Comparison of ENCODE assay signal across 12 cellular contexts in the genomic region with DNA sequence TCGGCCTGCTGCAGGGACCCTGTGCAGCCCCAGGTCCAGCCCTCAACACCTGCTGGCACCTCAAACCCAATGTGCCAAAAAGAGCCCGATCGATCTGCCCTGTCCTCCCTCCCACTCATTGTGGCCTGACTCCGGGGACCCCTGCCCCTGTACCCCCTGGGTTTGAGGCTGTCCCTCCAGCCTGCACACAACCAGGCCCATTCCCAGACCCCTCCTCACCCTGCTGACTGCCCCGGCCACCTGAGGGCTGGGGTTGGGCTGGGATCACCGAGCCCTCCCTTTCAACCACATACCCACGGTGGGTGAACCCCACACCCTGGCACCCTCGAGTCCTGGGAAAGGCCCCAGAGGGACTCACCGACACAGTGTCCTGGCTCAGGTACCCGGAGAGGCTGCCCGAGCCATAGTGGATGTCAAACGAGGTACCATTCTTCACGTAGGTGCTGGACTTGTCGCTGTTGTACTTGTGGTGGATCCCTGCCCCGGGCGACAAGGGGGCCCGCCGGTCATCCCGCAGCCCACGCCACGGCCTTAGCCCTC. TPM values are rescaled to one million over a fixed set of nuclear protein-coding genes. Genes with fewer than 3 reads are reported as not detected.
DNase-seq lines count a peak whose midpoint lies in the region; ATAC-seq and TF ChIP-seq lines count a peak whose summit lies in the region.
"Had no signal": no experiment of that assay in that cellular context is flagged by ENCODE, and none has a peak within 500 bp of the region (broad histone marks: within the 10 kb centered on the region; RNA-seq: fewer than 3 reads in every experiment).

No MANE protein-coding gene starts in this region.

- H3K9me3 Mint-ChIP-seq in CD4-positive, alpha-beta T cell: no peaks in the 10 kb centered on the region
- H3K9me3 Mint-ChIP-seq in osteocyte (ENCODE audit: unreplicated experiment): no peaks in the 10 kb centered on the region
- H3K9me3 Mint-ChIP-seq: neural crest cell had no signal

- no peak for TF ChIP-seq CTCF in CD4-positive, alpha-beta T cell (IDR thresholded peaks at IDR 0.05)
- TF ChIP-seq CTCF in RWPE1 (conservative IDR thresholded peaks at IDR 0.05; ENCODE audit: low read depth) (no peak), dorsolateral prefrontal cortex (IDR thresholded peaks at IDR 0.05 in 54 of 56, conservative IDR thresholded peaks at IDR 0.05 in 2 of 56; ENCODE audit: low read depth in 1 of 56, partially characterized antibody in 56 of 56) (no peak), osteocyte (IDR thresholded peaks at IDR 0.05) (no peak)

- intact Hi-C loops in CD4-positive, alpha-beta T cell (cut with DNase I, micrococcal nuclease): no loop called here
- intact Hi-C loops in dorsolateral prefrontal cortex (cut with DNase I): loop anchor here in 1 of 2 donors (2.0 to 10.0 kb wide), 2 partner anchors 68 to 194 kb away; no protein-coding TSS in a partner anchor

- no peaks in the 10 kb centered on the region for H3K27me3 Mint-ChIP-seq in CD4-positive, alpha-beta T cell
- no peaks in the 10 kb centered on the region for H3K27me3 Mint-ChIP-seq in osteocyte (ENCODE audit: unreplicated experiment)

- H3K27ac ChIP-seq in CD4-positive, alpha-beta T cell (ENCODE audit: low read depth, low read length): peak overlapping the region; percentile 67
- H3K27ac ChIP-seq in RWPE1 (peak overlapping the region; percentile 93), dorsolateral prefrontal cortex (peak overlapping the region in 50 of 59 donors; percentile 3 to 99 (median 96))

- no peak for DNase-seq in CD4-positive, alpha-beta T cell
- DNase-seq in RWPE1 (ENCODE audit: low spot score) (no peak), dorsolateral prefrontal cortex (peak in 2 of 10 donors; percentile 41 to 43), osteocyte (ENCODE audit: extremely low spot score, unreplicated experiment) (no peak), NCI-H2227 treated with DMSO at 0.1 percent for 48 hours (lab: John Stamatoyannopoulos, UW) (no peak), NCI-H748 (lab: John Stamatoyannopoulos, UW; ENCODE audit: unreplicated experiment) (no peak), kidney glomerular epithelial cell (lab: John Stamatoyannopoulos, UW) (no peak)
- DNase-seq: NCI-H2171 treated with DMSO at 0.1 percent for 48 hours, OCI-M1, T-helper 9 cell had no signal

- H3K4me3 Mint-ChIP-seq in CD4-positive, alpha-beta T cell: peak overlapping the region; percentile 79
- peak overlapping the region; percentile 10 for H3K4me3 Mint-ChIP-seq in osteocyte (ENCODE audit: unreplicated experiment)
- H3K4me3 Mint-ChIP-seq: neural crest cell had no signal

- H3K4me1 Mint-ChIP-seq in CD4-positive, alpha-beta T cell (ENCODE audit: low read depth): peaks cover 69% of the 10 kb centered on the region
- peaks cover 57% of the 10 kb centered on the region for H3K4me1 Mint-ChIP-seq in osteocyte (ENCODE audit: unreplicated experiment)
- H3K4me1 Mint-ChIP-seq: neural crest cell had no signal

- CTCF ChIA-PET in CD4-positive, alpha-beta T cell (lab: Charles Lee): interaction anchor here (1.2 kb wide), 1 partner anchor 190 kb away, joined by 3 read pairs; no protein-coding TSS in a partner anchor
- CTCF ChIA-PET in RWPE1 (lab: Yijun Ruan, JAX): interaction anchor here (0.6 kb wide), 1 partner anchor 191 kb away, joined by 3 read pairs; no protein-coding TSS in a partner anchor

- POLR2A ChIA-PET in CD4-positive, alpha-beta T cell (lab: Charles Lee): interaction anchor here (1.5 to 1.7 kb wide), 2 partner anchors 92 to 95 kb away, joined by 6 to 7 read pairs; partner anchors contain the start of gene LSP1
- POLR2A ChIA-PET in RWPE1 (lab: Yijun Ruan, JAX; ENCODE audit: low non-redundant PET): no interaction called here

- H3K36me3 Mint-ChIP-seq in CD4-positive, alpha-beta T cell (ENCODE audit: low read depth): peaks cover 37% of the 10 kb centered on the region
- peaks cover 37% of the 10 kb centered on the region for H3K36me3 Mint-ChIP-seq in osteocyte (ENCODE audit: unreplicated experiment)

- peak overlapping the region in 5 of 59 donors; percentile 2 to 16 (median 6) for H3K4me3 ChIP-seq in dorsolateral prefrontal cortex

- H3K9me3 ChIP-seq in CD4-positive, alpha-beta T cell (ENCODE audit: control insufficient read depth, low read length): no peaks in the 10 kb centered on the region

- H3K27ac Mint-ChIP-seq in CD4-positive, alpha-beta T cell: peak overlapping the region; percentile 90
- H3K27ac Mint-ChIP-seq in osteocyte (ENCODE audit: unreplicated experiment): no peak overlapping the region

- H3K27me3 ChIP-seq in CD4-positive, alpha-beta T cell (ENCODE audit: control insufficient read depth, insufficient read depth, low read length): no peaks in the 10 kb centered on the region
- H3K27me3 ChIP-seq in dorsolateral prefrontal cortex: no peaks in the 10 kb centered on the region

- no peak for ATAC-seq in CD4-positive, alpha-beta T cell (ENCODE audit: poor library complexity)
- ATAC-seq in HG03571 (IDR thresholded peaks at IDR 0.05; ENCODE audit: unreplicated experiment): no peak

RNA-seq across cellular contexts. Expression of gene CTSD, which starts 5.0 kb away (rescaled TPM):
- total RNA-seq in CD4-positive, alpha-beta T cell: 10 to 100 TPM; 63.3 to 71.3 TPM
- total RNA-seq in dorsolateral prefrontal cortex (100 to 1,000 TPM; 284 to 532 (median 387) TPM), osteocyte (2,062 and 2,147 TPM in 2 replicates)

RNA-seq across cellular contexts. Expression of gene IFITM10, which starts 8.3 kb away (rescaled TPM):
- 1 to 10 TPM; 1.7 TPM for total RNA-seq in CD4-positive, alpha-beta T cell
- 10 to 100 TPM in 74 of 120 experiments, 1 to 10 TPM in 46; 6.0 to 26.6 (median 11.4) TPM for total RNA-seq in dorsolateral prefrontal cortex
- 13.5 and 24.0 TPM in 2 replicates for total RNA-seq in osteocyte
- total RNA-seq: neural crest cell had no signal
